ENCODE assay signal across 2 cellular contexts in the genomic region with DNA sequence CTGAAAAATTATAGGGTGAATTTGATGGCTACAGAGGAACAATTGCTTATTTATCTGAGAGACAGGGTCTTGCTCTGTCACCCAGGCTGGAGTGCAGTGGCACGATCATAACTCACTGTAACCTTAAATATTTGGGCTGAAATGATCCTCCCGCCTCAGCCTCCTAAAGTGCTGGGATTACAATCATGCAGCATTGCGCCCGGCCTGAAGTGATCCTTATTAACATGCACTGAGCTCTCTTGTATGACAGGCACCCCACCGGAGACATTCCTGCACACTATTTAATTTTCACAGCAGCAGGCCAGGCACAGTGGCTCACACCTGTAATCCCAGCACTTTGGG.
TF ChIP-seq lines count a peak whose summit lies in the region.

No MANE protein-coding gene starts in this region.

TF ChIP-seq in IMR-90, 13 proteins besides CTCF, POLR2A, EP300 and RAD21:
- no peak for TF ChIP-seq MAFK (IDR thresholded peaks at IDR 0.05; ENCODE audit: low read depth, low read length)
- TF ChIP-seq BHLHE40 (IDR thresholded peaks at IDR 0.05; ENCODE audit: low read depth, low read length) = no peak
- TF ChIP-seq RCOR1 (IDR thresholded peaks at IDR 0.05; ENCODE audit: insufficient replicate concordance, low read length) = no peak
- TF ChIP-seq CEBPB (IDR thresholded peaks at IDR 0.05; ENCODE audit: low read depth, low read length) = no peak
- TF ChIP-seq FOS (IDR thresholded peaks at IDR 0.05; ENCODE audit: low read depth, low read length) = no peak
- TF ChIP-seq SMC3 (IDR thresholded peaks at IDR 0.05; ENCODE audit: low read depth, low read length) = no peak
- TF ChIP-seq, protein P1, sequence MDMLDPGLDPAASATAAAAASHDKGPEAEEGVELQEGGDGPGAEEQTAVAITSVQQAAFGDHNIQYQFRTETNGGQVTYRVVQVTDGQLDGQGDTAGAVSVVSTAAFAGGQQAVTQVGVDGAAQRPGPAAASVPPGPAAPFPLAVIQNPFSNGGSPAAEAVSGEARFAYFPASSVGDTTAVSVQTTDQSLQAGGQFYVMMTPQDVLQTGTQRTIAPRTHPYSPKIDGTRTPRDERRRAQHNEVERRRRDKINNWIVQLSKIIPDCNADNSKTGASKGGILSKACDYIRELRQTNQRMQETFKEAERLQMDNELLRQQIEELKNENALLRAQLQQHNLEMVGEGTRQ (IDR thresholded peaks at IDR 0.05; ENCODE audit: low read depth, low read length) = no peak
- no peak for TF ChIP-seq RFX5 (IDR thresholded peaks at IDR 0.05; ENCODE audit: low read depth, low read length)
- TF ChIP-seq CHD1 (IDR thresholded peaks at IDR 0.05; ENCODE audit: low read depth, low read length) = no peak
- TF ChIP-seq MAZ (IDR thresholded peaks at IDR 0.05; ENCODE audit: borderline replicate concordance, low read depth, low read length) = no peak
- no peak for TF ChIP-seq NFE2L2 (IDR thresholded peaks at IDR 0.05; ENCODE audit: low read depth, low read length)
- TF ChIP-seq, protein P2, sequence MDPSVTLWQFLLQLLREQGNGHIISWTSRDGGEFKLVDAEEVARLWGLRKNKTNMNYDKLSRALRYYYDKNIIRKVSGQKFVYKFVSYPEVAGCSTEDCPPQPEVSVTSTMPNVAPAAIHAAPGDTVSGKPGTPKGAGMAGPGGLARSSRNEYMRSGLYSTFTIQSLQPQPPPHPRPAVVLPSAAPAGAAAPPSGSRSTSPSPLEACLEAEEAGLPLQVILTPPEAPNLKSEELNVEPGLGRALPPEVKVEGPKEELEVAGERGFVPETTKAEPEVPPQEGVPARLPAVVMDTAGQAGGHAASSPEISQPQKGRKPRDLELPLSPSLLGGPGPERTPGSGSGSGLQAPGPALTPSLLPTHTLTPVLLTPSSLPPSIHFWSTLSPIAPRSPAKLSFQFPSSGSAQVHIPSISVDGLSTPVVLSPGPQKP (IDR thresholded peaks at IDR 0.05; ENCODE audit: borderline replicate concordance, low read depth, low read length) = no peak
- TF ChIP-seq MXI1 (IDR thresholded peaks at IDR 0.05; ENCODE audit: borderline replicate concordance, low read depth, low read length) = no peak

TF ChIP-seq in endothelial cell of umbilical vein, 7 proteins besides CTCF, POLR2A, EP300 and RAD21:
- TF ChIP-seq EZH2 (IDR thresholded peaks at IDR 0.05; ENCODE audit: borderline replicate concordance, low read depth, low read length, severe bottlenecking) (no peak), FOS (IDR thresholded peaks at IDR 0.05; ENCODE audit: borderline replicate concordance, insufficient read depth, low read length) (no peak), MYC (IDR thresholded peaks at IDR 0.05; ENCODE audit: low read depth, low read length) (no peak), JUN (IDR thresholded peaks at IDR 0.05; ENCODE audit: borderline replicate concordance, insufficient read depth, insufficient read length, low read depth) (no peak), GATA2 (IDR thresholded peaks at IDR 0.05; ENCODE audit: insufficient read depth, insufficient read length, low read depth, low read length) (no peak), POLR2AphosphoS5 (IDR thresholded peaks at IDR 0.05; ENCODE audit: insufficient read depth, low read depth, low read length) (no peak)
- TF ChIP-seq, protein P3, sequence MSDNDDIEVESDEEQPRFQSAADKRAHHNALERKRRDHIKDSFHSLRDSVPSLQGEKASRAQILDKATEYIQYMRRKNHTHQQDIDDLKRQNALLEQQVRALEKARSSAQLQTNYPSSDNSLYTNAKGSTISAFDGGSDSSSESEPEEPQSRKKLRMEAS (IDR thresholded peaks at IDR 0.05; ENCODE audit: insufficient read depth, insufficient read length) = no peak
